In genomic region chr16:678858-679807, GRCh38 we compare ENCODE assay signal across 8 cellular contexts. TPM values are rescaled to one million over a fixed set of nuclear protein-coding genes. Genes with fewer than 3 reads are reported as not detected.
DNase-seq lines count a peak whose midpoint lies in the region; ATAC-seq and TF ChIP-seq lines count a peak whose summit lies in the region.

No MANE protein-coding gene starts in this region.

- H3K27ac ChIP-seq in OCI-LY3 (ENCODE audit: low read length) (no peak overlapping the region), heart right ventricle (peak overlapping the region; percentile 54 to 97 (median 91)), trophoblast cell (ENCODE audit: low read depth, low read length) (peak overlapping the region; percentile 71)

- H3K4me1 Mint-ChIP-seq in activated naive CD8-positive, alpha-beta T cell treated with anti-CD3 and anti-CD28 coated beads, Interleukin-2, amount 50 U/mL, for 24 hours = peaks cover 30% of the 10 kb centered on the region

- no peak overlapping the region for H3K9ac ChIP-seq in OCI-LY3 (ENCODE audit: low read length)
- H3K9ac ChIP-seq in trophoblast cell (ENCODE audit: low read length) = no peak overlapping the region

- peaks cover 5% of the 10 kb centered on the region for H3K27me3 Mint-ChIP-seq in activated naive CD8-positive, alpha-beta T cell treated with anti-CD3 and anti-CD28 coated beads, Interleukin-2, amount 50 U/mL, for 24 hours

- TF ChIP-seq CTCF in OCI-LY3 (IDR thresholded peaks at IDR 0.05; ENCODE audit: low read depth, low read length) (no peak), heart right ventricle (IDR thresholded peaks at IDR 0.05) (no peak)

- H2BK12ac ChIP-seq in trophoblast cell (ENCODE audit: low read length) = peak overlapping the region; percentile 37

- peak overlapping the region; percentile 32; the same call in 1 of the 2 replicates for H3K4me3 ChIP-seq in OCI-LY3 (ENCODE audit: low read length)
- H3K4me3 ChIP-seq in heart right ventricle = peak overlapping the region; percentile 19 to 95 (median 68)
- peak overlapping the region; percentile 48 for H3K4me3 ChIP-seq in trophoblast cell (ENCODE audit: low read depth, low read length)

- peaks cover 18% of the 10 kb centered on the region for H3K36me3 Mint-ChIP-seq in activated naive CD8-positive, alpha-beta T cell treated with anti-CD3 and anti-CD28 coated beads, Interleukin-2, amount 50 U/mL, for 24 hours (ENCODE audit: low read depth)

- H3K14ac ChIP-seq in trophoblast cell (ENCODE audit: low read length) = peak overlapping the region; percentile 70

- 22 to 25% methylated on average over 51 of the region's 51 CpGs for WGBS in heart right ventricle, 2 donors
- WGBS in trophoblast cell (ENCODE audit: extremely low coverage, insufficient coverage, insufficient read length) = no CpG with 5 or more reads among the region's 51 CpGs

- peak overlapping the region; percentile 75 for H3K4me3 Mint-ChIP-seq in activated naive CD8-positive, alpha-beta T cell treated with anti-CD3 and anti-CD28 coated beads, Interleukin-2, amount 50 U/mL, for 24 hours

- 0 out of 2 replicates have a peak, but pooled peaks cover 4% of the 10 kb centered on the region for H4K20me1 ChIP-seq in OCI-LY3 (ENCODE audit: insufficient read depth, low read length)

- peak; percentile 45 for DNase-seq in COLO829 (ENCODE audit: low spot score)
- DNase-seq in activated naive CD8-positive, alpha-beta T cell treated with anti-CD3 and anti-CD28 coated beads, Interleukin-2, amount 50 U/mL, for 24 hours = peak; percentile 69
- DNase-seq in heart right ventricle = peak; percentile 74 to 82
- peak; percentile 55 to 66 for DNase-seq in trophoblast cell

- H4K91ac ChIP-seq in trophoblast cell (ENCODE audit: low read depth, low read length) = peak overlapping the region; percentile 57

- intact Hi-C loops in heart right ventricle (cut with DNase I) = no loop called here

- H3K18ac ChIP-seq in trophoblast cell (ENCODE audit: low read length) = peak overlapping the region; percentile 56

- peak overlapping the region; percentile 37 for H3K4me2 ChIP-seq in OCI-LY3 (ENCODE audit: low read length)
- peak overlapping the region; percentile 81 for H3K4me2 ChIP-seq in trophoblast cell (ENCODE audit: low read length)

- no peaks in the 10 kb centered on the region for H3K9me3 Mint-ChIP-seq in activated naive CD8-positive, alpha-beta T cell treated with anti-CD3 and anti-CD28 coated beads, Interleukin-2, amount 50 U/mL, for 24 hours

- H4K12ac ChIP-seq in trophoblast cell (ENCODE audit: low read depth, low read length) = peak overlapping the region; percentile 84

- no peak overlapping the region for H2AFZ ChIP-seq in OCI-LY3 (ENCODE audit: low read depth, low read length)
- peak overlapping the region; percentile 73 for H2AFZ ChIP-seq in trophoblast cell (ENCODE audit: insufficient read depth, low read length, poor library complexity)

- peak overlapping the region; percentile 43 for H2BK120ac ChIP-seq in trophoblast cell (ENCODE audit: insufficient read depth, low read length, poor library complexity)

- no peaks in the 10 kb centered on the region for H3K9me3 ChIP-seq in OCI-LY3 (ENCODE audit: insufficient read depth, low read length)
- H3K9me3 ChIP-seq in heart right ventricle = no peaks in the 10 kb centered on the region
- H3K9me3 ChIP-seq in trophoblast cell (ENCODE audit: insufficient read depth, low read depth, low read length) = peaks cover 4% of the 10 kb centered on the region

- H2BK5ac ChIP-seq in trophoblast cell (ENCODE audit: low read depth, low read length, poor library complexity) = peak overlapping the region; percentile 10

- H3K4ac ChIP-seq in trophoblast cell (ENCODE audit: low read depth, low read length) = peak overlapping the region; percentile 19

- H3K27me3 ChIP-seq in OCI-LY3 (ENCODE audit: low read depth, low read length) (no peaks in the 10 kb centered on the region), heart right ventricle (peaks cover 0 to 22% (median 0%) of the 10 kb centered on the region in 7 donors), trophoblast cell (ENCODE audit: insufficient read depth, low read length) (peaks cover 3% of the 10 kb centered on the region)

- peak overlapping the region; percentile 38 for H2AK5ac ChIP-seq in trophoblast cell (ENCODE audit: low read length)

- peaks cover 37% of the 10 kb centered on the region for H3K79me2 ChIP-seq in OCI-LY3 (ENCODE audit: low read length)
- H3K79me2 ChIP-seq in trophoblast cell (ENCODE audit: control insufficient read depth, insufficient read depth, low read length, poor library complexity) = peaks cover 21% of the 10 kb centered on the region

- peak overlapping the region; percentile 73 for H3K27ac Mint-ChIP-seq in activated naive CD8-positive, alpha-beta T cell treated with anti-CD3 and anti-CD28 coated beads, Interleukin-2, amount 50 U/mL, for 24 hours

- H3K79me1 ChIP-seq in trophoblast cell (ENCODE audit: low read length) = peaks cover 11% of the 10 kb centered on the region

- no peak overlapping the region for H3K23ac ChIP-seq in trophoblast cell (ENCODE audit: low read length)

- ATAC-seq in HG02840 (IDR thresholded peaks at IDR 0.05; ENCODE audit: low FRiP score, unreplicated experiment) (peak; percentile 4), heart right ventricle (peak; percentile 17 to 59 (median 40)), HG02884 (IDR thresholded peaks at IDR 0.05; ENCODE audit: unreplicated experiment) (no peak), HG03571 (IDR thresholded peaks at IDR 0.05; ENCODE audit: unreplicated experiment) (no peak)
- peak; percentile 7 for ATAC-seq in activated naive CD8-positive, alpha-beta T cell treated with anti-CD3 and anti-CD28 coated beads, Interleukin-2, amount 50 U/mL, for 24 hours

- H4K8ac ChIP-seq in trophoblast cell (ENCODE audit: low read depth, low read length) = peak overlapping the region; percentile 76

- H3K4me1 ChIP-seq in OCI-LY3 (ENCODE audit: low read length) = peaks cover 16% of the 10 kb centered on the region
- peaks cover 30 to 60% (median 51%) of the 10 kb centered on the region in 9 donors for H3K4me1 ChIP-seq in heart right ventricle
- peaks cover 32 to 35% of the 10 kb centered on the region in 2 experiments for H3K4me1 ChIP-seq in trophoblast cell (ENCODE audit: control insufficient read depth in 1 of 2, insufficient read depth in 2 of 2, low read length in 2 of 2)

- H3K36me3 ChIP-seq in OCI-LY3 (replicated peaks; ENCODE audit: low read depth, low read length) (peaks cover 21% of the 10 kb centered on the region), heart right ventricle (peaks cover 0 to 24% (median 18%) of the 10 kb centered on the region in 9 donors), trophoblast cell (ENCODE audit: control insufficient read depth in 1 of 2, insufficient read depth in 2 of 2, low read length in 2 of 2) (peaks cover 27 to 32% of the 10 kb centered on the region in 2 experiments)

RNA-seq across cellular contexts. Expression of gene STUB1, which starts 1.1 kb away (rescaled TPM):
- total RNA-seq in heart right ventricle = 100 to 1,000 TPM; 101 to 147 (median 116) TPM
- polyA plus RNA-seq in heart right ventricle = 100 to 1,000 TPM in 1 of 2 donors, 10 to 100 TPM in 1; 92.7 to 165 TPM
- polyA plus RNA-seq in trophoblast cell (2013) = 96.7 and 97.1 TPM in 2 replicates

RNA-seq across cellular contexts. Expression of gene RHBDL1, which starts 3.7 kb away (rescaled TPM):
- total RNA-seq in heart right ventricle = 1 to 10 TPM; 1.2 to 2.6 (median 2.1) TPM
- 1 to 10 TPM in 1 of 2 donors, under 1 TPM in 1; 0.90 to 7.4 TPM for polyA plus RNA-seq in heart right ventricle
- polyA plus RNA-seq in trophoblast cell (2013) = 1.3 TPM in 2 replicates

RNA-seq across cellular contexts. Expression of gene JMJD8, which starts 5.0 kb away (rescaled TPM):
- 10 to 100 TPM; 36.9 to 50.6 (median 44.0) TPM for total RNA-seq in heart right ventricle
- polyA plus RNA-seq in heart right ventricle = 10 to 100 TPM; 34.7 to 60.6 TPM
- 38.3 and 39.8 TPM in 2 replicates for polyA plus RNA-seq in trophoblast cell (2013)

RNA-seq across cellular contexts. Expression of gene WDR24, which starts 11.1 kb away (rescaled TPM):
- 1 to 10 TPM; 6.8 to 9.7 (median 8.4) TPM for total RNA-seq in heart right ventricle
- polyA plus RNA-seq in heart right ventricle = 1 to 10 TPM; 7.2 to 9.2 TPM
- 8.8 and 9.1 TPM in 2 replicates for polyA plus RNA-seq in trophoblast cell (2013)

RNA-seq across cellular contexts. Expression of gene RHOT2, which starts 11.2 kb away (rescaled TPM):
- 100 to 1,000 TPM in 3 of 10 donors, 10 to 100 TPM in 7; 66.8 to 118 (median 89.2) TPM for total RNA-seq in heart right ventricle
- 100 to 1,000 TPM; 101 to 261 TPM for polyA plus RNA-seq in heart right ventricle
- 74.5 and 75.8 TPM in 2 replicates for polyA plus RNA-seq in trophoblast cell (2013)

Comparison
In these comparisons a context has a peak if more than half of its experiments do, and no peak if none do; other contexts are left out.
1. ATAC-seq: peak in HG02840 (single experiment), activated naive CD8-positive, alpha-beta T cell treated with anti-CD3 and anti-CD28 coated beads, Interleukin-2, amount 50 U/mL, for 24 hours (single experiment) and heart right ventricle (8 of 8); none in HG02884 (single experiment) and HG03571 (single experiment).
2. Peak in every context shown above with its lines, with median percentiles within 50 percentile points of each other: DNase-seq and H3K4me3 ChIP-seq.